Comparison of ENCODE assay signal across 25 cellular contexts in genomic region chr11:11390068-11390775, GRCh38.
"Had no signal": no experiment of that assay in that cellular context is flagged by ENCODE, and none has a peak within 500 bp of the region (broad histone marks: within the 10 kb centered on the region; RNA-seq: fewer than 3 reads in every experiment).

No MANE protein-coding gene starts in this region.

- H3K36me3 Mint-ChIP-seq: activated naive CD4-positive, alpha-beta T cell treated with anti-CD3 and anti-CD28 coated beads, Interleukin-2, amount 10 ng/mL, durations not matched to agents 7 days and 5 days; activated naive CD8-positive, alpha-beta T cell treated with anti-CD3 and anti-CD28 coated beads for 36 hours had no signal

- H3K9me3 Mint-ChIP-seq: activated CD8-positive, alpha-beta T cell treated with anti-CD3 and anti-CD28 coated beads for 36 hours; activated naive CD4-positive, alpha-beta T cell treated with anti-CD3 and anti-CD28 coated beads, Interleukin-2, amount 10 ng/mL, durations not matched to agents 7 days and 5 days; activated naive CD8-positive, alpha-beta T cell treated with anti-CD3 and anti-CD28 coated beads for 36 hours; activated T-cell treated with anti-CD3 and anti-CD28 coated beads, Interleukin-2, amount 50 U/mL, for 72 hours; activated T-helper 2 cell treated with anti-CD3 and anti-CD28 coated beads, Interferon-gamma antibody, Interleukin-2, Interleukin-4, amounts not matched to agents 10 μg/mL and 5 μg/mL and 100 μg/mL, durations not matched to agents 14 hours and 24 hours and 36 hours had no signal

- ATAC-seq: activated CD4-positive, alpha-beta T cell treated with anti-CD3 and anti-CD28 coated beads for 36 hours; activated CD8-positive, alpha-beta T cell treated with anti-CD3 and anti-CD28 coated beads for 36 hours; activated T-cell treated with anti-CD3 and anti-CD28 coated beads, Interleukin-2, amount 50 U/mL, for 72 hours; Panc1; Right ventricle myocardium inferior had no signal

- H3K4me3 Mint-ChIP-seq: activated CD4-positive, alpha-beta T cell treated with anti-CD3 and anti-CD28 coated beads for 36 hours; activated CD8-positive, alpha-beta T cell treated with anti-CD3 and anti-CD28 coated beads for 36 hours; activated naive CD4-positive, alpha-beta T cell treated with anti-CD3 and anti-CD28 coated beads, Interleukin-2, amount 10 ng/mL, durations not matched to agents 7 days and 5 days; activated naive CD8-positive, alpha-beta T cell treated with anti-CD3 and anti-CD28 coated beads for 36 hours; activated T-cell treated with anti-CD3 and anti-CD28 coated beads, Interleukin-2, amount 50 U/mL, for 72 hours had no signal

- H3K4me3 ChIP-seq: SK-N-MC had no signal

- H3K27ac Mint-ChIP-seq: activated CD4-positive, alpha-beta T cell treated with anti-CD3 and anti-CD28 coated beads for 36 hours; activated CD8-positive, alpha-beta T cell treated with anti-CD3 and anti-CD28 coated beads for 36 hours; activated naive CD4-positive, alpha-beta T cell treated with anti-CD3 and anti-CD28 coated beads, Interleukin-2, amount 10 ng/mL, durations not matched to agents 7 days and 5 days; activated naive CD8-positive, alpha-beta T cell treated with anti-CD3 and anti-CD28 coated beads for 36 hours; activated T-cell treated with anti-CD3 and anti-CD28 coated beads, Interleukin-2, amount 50 U/mL, for 72 hours; activated T-helper 2 cell treated with anti-CD3 and anti-CD28 coated beads, Interferon-gamma antibody, Interleukin-2, Interleukin-4, amounts not matched to agents 10 μg/mL and 5 μg/mL and 100 μg/mL, durations not matched to agents 14 hours and 24 hours and 36 hours had no signal

- DNase-seq: activated CD4-positive, alpha-beta T cell treated with anti-CD3 and anti-CD28 coated beads for 36 hours; activated CD4-positive, alpha-beta T cell treated with anti-CD3 and anti-CD28 coated beads, Interleukin-2, amount 50 U/mL, for 1 hour; activated CD8-positive, alpha-beta memory T cell treated with anti-CD3 and anti-CD28 coated beads, Interleukin-2, amount 50 U/mL, for 4 hours; activated CD8-positive, alpha-beta T cell treated with anti-CD3 and anti-CD28 coated beads for 36 hours; activated gamma-delta T cell treated with Interleukin-2 at 50 U/mL for 16 hours; activated naive CD4-positive, alpha-beta T cell treated with anti-CD3 and anti-CD28 coated beads, Interleukin-2, amount 10 ng/mL, durations not matched to agents 7 days and 5 days; activated naive CD8-positive, alpha-beta T cell treated with anti-CD3 and anti-CD28 coated beads for 36 hours; activated T-cell treated with anti-CD3 and anti-CD28 coated beads, Interleukin-2, amount 50 U/mL, for 72 hours; brain microvascular endothelial cell; NCI-H1092 treated with DMSO at 0.1 percent for 48 hours; NCI-H1417 treated with DMSO at 0.1 percent for 48 hours; NCI-H1694; NCI-H2029; NCI-H345; NCI-H510A; NCI-H526 treated with DMSO at 0.1 percent for 48 hours; NCI-H82; RPMI8226; T-helper 1 cell; WERI-Rb-1 had no signal

- H3K9ac ChIP-seq: KMS-11 had no signal

- H3K27me3 Mint-ChIP-seq: activated CD4-positive, alpha-beta T cell treated with anti-CD3 and anti-CD28 coated beads for 36 hours; activated naive CD8-positive, alpha-beta T cell treated with anti-CD3 and anti-CD28 coated beads for 36 hours had no signal

- H3K4me1 Mint-ChIP-seq: activated CD4-positive, alpha-beta T cell treated with anti-CD3 and anti-CD28 coated beads for 36 hours; activated naive CD4-positive, alpha-beta T cell treated with anti-CD3 and anti-CD28 coated beads, Interleukin-2, amount 10 ng/mL, durations not matched to agents 7 days and 5 days; activated naive CD8-positive, alpha-beta T cell treated with anti-CD3 and anti-CD28 coated beads for 36 hours had no signal

- H3K36me3 ChIP-seq: brain microvascular endothelial cell, WERI-Rb-1 had no signal

- H3K4me2 ChIP-seq: KMS-11 had no signal

- H3K27ac ChIP-seq: brain microvascular endothelial cell, KMS-11, SK-N-MC, WERI-Rb-1 had no signal
